In the genomic region with DNA sequence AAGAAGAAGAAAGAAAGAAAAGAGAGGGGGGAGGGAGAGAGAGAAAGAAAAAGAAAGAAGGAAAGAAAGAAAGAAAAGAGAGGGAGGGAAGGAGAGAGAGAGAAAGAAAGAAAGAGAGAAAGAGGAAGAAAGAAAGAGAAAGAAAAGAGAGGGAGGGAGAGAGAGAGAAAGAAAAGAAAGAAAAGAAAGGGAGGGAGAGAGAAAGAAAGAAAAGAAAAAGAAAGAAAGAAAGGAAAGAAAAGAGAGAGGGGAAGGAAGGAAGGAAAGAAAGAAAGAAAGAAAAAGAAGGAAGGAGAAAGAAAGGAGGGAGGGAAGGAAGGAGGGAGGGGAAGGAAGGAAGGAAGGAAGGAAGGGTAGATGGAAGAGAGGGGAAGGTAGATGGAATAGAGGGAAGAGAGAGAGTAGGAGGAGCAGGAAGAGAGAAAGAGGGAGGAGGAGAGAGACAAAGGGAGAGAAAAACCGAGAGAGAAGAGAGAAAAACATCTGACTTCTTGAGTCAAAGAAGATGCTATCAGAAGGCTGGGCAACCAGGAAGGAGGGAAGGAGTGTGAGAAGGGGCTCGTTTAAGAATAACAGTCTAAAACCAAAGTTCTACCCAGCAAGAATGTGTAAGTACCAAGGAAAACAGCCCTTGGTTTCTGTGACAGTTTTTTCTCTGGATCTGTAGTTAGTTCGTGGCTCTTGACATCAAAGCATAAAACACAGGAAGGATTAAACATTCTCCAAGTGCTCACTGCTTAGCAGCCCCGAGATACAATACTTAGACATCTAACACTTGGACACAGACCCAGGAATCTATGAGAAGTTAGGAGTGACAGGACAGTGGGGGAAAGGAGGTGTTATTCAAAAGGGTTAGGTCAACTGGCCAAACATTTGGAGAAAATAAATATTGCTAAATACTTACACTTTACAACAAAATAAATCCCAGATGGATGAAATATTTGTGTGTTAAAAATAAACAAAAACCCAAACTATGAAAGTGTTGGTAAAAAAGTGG, we compare ENCODE assay signal across 21 cellular contexts.
DNase-seq lines count a peak whose midpoint lies in the region; ATAC-seq and TF ChIP-seq lines count a peak whose summit lies in the region.
"Had no signal": no experiment of that assay in that cellular context is flagged by ENCODE, and none has a peak within 500 bp of the region (broad histone marks: within the 10 kb centered on the region; RNA-seq: fewer than 3 reads in every experiment).

No MANE protein-coding gene starts in this region.

- peaks cover 35% of the 10 kb centered on the region for H3K4me1 ChIP-seq in A673 (ENCODE audit: insufficient read depth, low read length, poor library complexity, severe bottlenecking)
- peaks cover 40% of the 10 kb centered on the region for H3K4me1 ChIP-seq in GM23248 (ENCODE audit: insufficient read depth)
- H3K4me1 ChIP-seq in adipocyte (ENCODE audit: control insufficient read depth, insufficient read depth, low read length) = peaks cover 19% of the 10 kb centered on the region
- H3K4me1 ChIP-seq in foreskin keratinocyte = no peaks in the 10 kb centered on the region
- H3K4me1 ChIP-seq: breast epithelium had no signal

- WGBS in GM23248 (ENCODE audit: low coverage in 1 of 2, low lambda C conversion rate in 2 of 2, missing lambda C conversion rate in 2 of 2), 2 experiments = 2 to 7% methylated on average over 3 to 4 of the region's 4 CpGs

- H3K4me2 ChIP-seq in GM23248 (ENCODE audit: unreplicated experiment) = peak overlapping the region; percentile 26

- peak overlapping the region; percentile 72 for H2AFZ ChIP-seq in GM23248

- BruUV-seq in A673 (replicated peaks; lab: Mats Ljungman, UMichigan) = no TSS peak

- H3K79me2 ChIP-seq in GM23248 (ENCODE audit: insufficient read depth) = no peaks in the 10 kb centered on the region

- H3K9me3 ChIP-seq in A673 (ENCODE audit: low read depth, low read length, poor library complexity, severe bottlenecking) = no peaks in the 10 kb centered on the region
- no peaks in the 10 kb centered on the region for H3K9me3 ChIP-seq in GM23248 (ENCODE audit: low read depth)
- H3K9me3 ChIP-seq in adipocyte (ENCODE audit: control insufficient read depth, low read length) = no peaks in the 10 kb centered on the region
- H3K9me3 ChIP-seq: breast epithelium, MG63 had no signal

- peaks cover 26% of the 10 kb centered on the region for H3F3A ChIP-seq in GM23248 (ENCODE audit: insufficient read depth)

- peak overlapping the region; percentile 58 for H3K27ac ChIP-seq in A673 (ENCODE audit: low read depth, low read length, poor library complexity, severe bottlenecking)
- H3K27ac ChIP-seq in GM23248 = no peak overlapping the region
- H3K27ac ChIP-seq in foreskin keratinocyte = no peak overlapping the region
- no peak overlapping the region for H3K27ac ChIP-seq in brain microvascular endothelial cell
- H3K27ac ChIP-seq: breast epithelium, coronary artery had no signal

- H3K9me2 ChIP-seq in GM23248 (ENCODE audit: insufficient read depth) = no peaks in the 10 kb centered on the region

- POLR2A ChIA-PET in A673 (lab: Charles Lee; ENCODE audit: low non-redundant PET) = interaction anchor here (0.5 kb wide), 1 partner anchor 561 kb away, joined by 11 read pairs; no protein-coding TSS in a partner anchor

- H3K9ac ChIP-seq in GM23248 (peak overlapping the region; percentile 17; the same call in 1 of the 2 replicates), adipocyte (ENCODE audit: low read length) (no peak overlapping the region)

- peak; percentile 73 for DNase-seq in A673 (ENCODE audit: low spot score)
- DNase-seq in GM23248 = peak; percentile 36
- DNase-seq in adipocyte (ENCODE audit: low read depth) = peak; percentile 58
- DNase-seq in fibroblast of villous mesenchyme (ENCODE audit: low read depth) = peak; percentile 80
- DNase-seq in foreskin keratinocyte = no peak
- DNase-seq in amygdala (lab: John Stamatoyannopoulos, UW) = no peak
- DNase-seq in brain microvascular endothelial cell = no peak
- DNase-seq: ACHN; CD8-positive, alpha-beta T cell; MG63; naive thymus-derived CD8-positive, alpha-beta T cell; NCI-H1417 treated with DMSO at 0.1 percent for 48 hours; NCI-H524 treated with DMSO at 0.1 percent for 48 hours; small intestine; stimulated activated CD4-positive, alpha-beta T cell treated with anti-CD3 and anti-CD28 coated beads, Interleukin-2, amount 100 ng/mL, for 48 hours; stimulated activated naive CD4-positive, alpha-beta T cell treated with Interleukin-2 at 50 U/mL for 16 hours; T1000 had no signal

- no peaks in the 10 kb centered on the region for H4K20me1 ChIP-seq in GM23248 (ENCODE audit: insufficient read depth)

- ATAC-seq in GM18502 (IDR thresholded peaks at IDR 0.05; ENCODE audit: poor library complexity, unreplicated experiment) (no peak), foreskin keratinocyte (no peak)
- ATAC-seq: CD8-positive, alpha-beta T cell; HCT116; naive thymus-derived CD8-positive, alpha-beta T cell had no signal

- H3K36me3 ChIP-seq in A673 (ENCODE audit: insufficient read depth, low read length, poor library complexity, severe bottlenecking) (no peaks in the 10 kb centered on the region), GM23248 (ENCODE audit: low read depth) (no peaks in the 10 kb centered on the region), adipocyte (ENCODE audit: control insufficient read depth, insufficient read depth, low read length, severe bottlenecking) (no peaks in the 10 kb centered on the region), brain microvascular endothelial cell (replicated peaks) (no peaks in the 10 kb centered on the region)
- H3K36me3 ChIP-seq: breast epithelium, MG63 had no signal

- TF ChIP-seq CTCF in A673 (conservative IDR thresholded peaks at IDR 0.05; ENCODE audit: low read depth, low read length) (no peak), fibroblast of villous mesenchyme (IDR thresholded peaks at IDR 0.05; ENCODE audit: insufficient read depth, low read depth, low read length) (no peak), foreskin keratinocyte (conservative IDR thresholded peaks at IDR 0.05) (no peak), brain microvascular endothelial cell (IDR thresholded peaks at IDR 0.05; ENCODE audit: low read depth, low read length, missing control alignments) (no peak)

- peak overlapping the region; percentile 20 for H3K4me3 ChIP-seq in A673 (ENCODE audit: low read depth, low read length, poor library complexity, severe bottlenecking)
- H3K4me3 ChIP-seq in GM23248 = peak overlapping the region; percentile 18; the same call in 1 of the 2 replicates
- no peak overlapping the region for H3K4me3 ChIP-seq in adipocyte (ENCODE audit: low read length)
- H3K4me3 ChIP-seq in fibroblast of villous mesenchyme (ENCODE audit: low read depth, low read length) = no peak overlapping the region
- H3K4me3 ChIP-seq in brain microvascular endothelial cell (ENCODE audit: low read depth, low read length) = no peak overlapping the region
- H3K4me3 ChIP-seq: breast epithelium, coronary artery, MG63 had no signal

- intact Hi-C loops in A673 (cut with micrococcal nuclease; ENCODE audit: unreplicated experiment) = loop anchor here (5.0 to 10.0 kb wide), 3 partner anchors 117 to 635 kb away; no protein-coding TSS in a partner anchor

- no peaks in the 10 kb centered on the region for H3K27me3 ChIP-seq in A673 (replicated peaks; ENCODE audit: insufficient read depth, low read depth, low read length, poor library complexity)
- H3K27me3 ChIP-seq in GM23248 (replicated peaks; ENCODE audit: insufficient read depth) = no peaks in the 10 kb centered on the region
- peaks cover 4% of the 10 kb centered on the region for H3K27me3 ChIP-seq in adipocyte (replicated peaks; ENCODE audit: control insufficient read depth, insufficient read depth, low read length)
- H3K27me3 ChIP-seq in foreskin keratinocyte = peaks cover 32% of the 10 kb centered on the region
- no peaks in the 10 kb centered on the region for H3K27me3 ChIP-seq in brain microvascular endothelial cell (replicated peaks)
- H3K27me3 ChIP-seq: breast epithelium, MG63 had no signal

- CTCF ChIA-PET in A673 (lab: Charles Lee) = no interaction called here

- in situ Hi-C loops in GM23248 (cut with MboI) (loop anchor here (25.0 kb wide), 1 partner anchor 633 kb away; no protein-coding TSS in a partner anchor), brain microvascular endothelial cell (cut with HindIII; ENCODE audit: low pct_ligation_motif_present, low sequenced_read_pairs) (no loop called here)

Comparison
In these comparisons a context has a peak if more than half of its experiments do, and no peak if none do; other contexts are left out.
1. DNase-seq: peak in A673 (single experiment), GM23248 (single experiment), adipocyte (single experiment) and fibroblast of villous mesenchyme (single experiment); none in foreskin keratinocyte (0 of 2), amygdala (0 of 56) and brain microvascular endothelial cell (single experiment).
2. H3K4me3 ChIP-seq: peak in A673 (single experiment) and GM23248 (single experiment); none in adipocyte (single experiment), fibroblast of villous mesenchyme (single experiment) and brain microvascular endothelial cell (single experiment).